ENCODE assay signal across 15 cellular contexts in the genomic region with DNA sequence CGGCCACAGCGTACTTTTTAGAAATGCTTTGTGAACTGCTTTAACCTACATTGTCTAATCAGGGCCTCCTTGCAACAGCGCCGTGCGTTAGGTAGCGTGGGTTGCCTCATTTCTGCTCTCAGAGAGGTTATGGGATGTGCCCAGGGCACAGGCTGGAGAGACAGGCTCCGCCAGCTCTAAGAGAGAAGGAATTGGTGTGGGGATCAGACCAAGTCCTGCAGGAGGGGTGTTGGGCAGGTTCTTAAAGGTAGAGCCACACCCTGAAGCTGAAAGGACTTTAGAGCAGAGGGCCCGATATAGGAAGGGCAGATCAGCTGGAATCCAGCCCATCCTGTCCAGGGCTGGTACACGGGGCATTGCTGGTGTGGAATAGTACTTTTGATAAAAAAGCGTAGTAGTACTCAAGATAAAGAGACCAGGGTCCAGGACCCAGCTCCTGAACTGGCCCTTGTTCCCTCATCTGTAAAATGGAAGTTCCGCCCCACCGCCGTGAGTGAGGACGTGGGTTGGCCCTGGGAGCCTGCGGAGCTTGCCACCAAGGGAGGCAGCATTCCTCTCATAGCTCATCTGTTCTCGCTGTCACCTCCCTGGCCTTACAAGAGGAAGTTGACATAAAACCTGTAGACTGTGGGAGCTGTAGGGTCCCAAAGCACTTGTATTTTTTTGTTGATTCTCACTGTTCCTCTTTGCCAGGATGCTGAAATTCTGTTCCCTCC. TPM values are rescaled to one million over a fixed set of nuclear protein-coding genes. Genes with fewer than 3 reads are reported as not detected.
DNase-seq lines count a peak whose midpoint lies in the region; ATAC-seq, FAIRE-seq and TF ChIP-seq lines count a peak whose summit lies in the region.
"Had no signal": no experiment of that assay in that cellular context is flagged by ENCODE, and none has a peak within 500 bp of the region (broad histone marks: within the 10 kb centered on the region; RNA-seq: fewer than 3 reads in every experiment).

No MANE protein-coding gene starts in this region.

- peak overlapping the region; percentile 56 for H4K8ac ChIP-seq in neuronal stem cell (ENCODE audit: low read depth, low read length)

- H3K14ac ChIP-seq in neuronal stem cell (ENCODE audit: low read length): no peak overlapping the region

- peak overlapping the region; percentile 38; the same call in 1 of the 2 replicates for H3K4me2 ChIP-seq in GM23338
- peak overlapping the region; percentile 19 for H3K4me2 ChIP-seq in astrocyte (ENCODE audit: low read length)
- no peak overlapping the region for H3K4me2 ChIP-seq in neuronal stem cell (ENCODE audit: insufficient read depth, low read length, poor library complexity, severe bottlenecking)
- H3K4me2 ChIP-seq: BLaER1 had no signal

- TF ChIP-seq CTCF in GM23338 (conservative IDR thresholded peaks at IDR 0.05; ENCODE audit: low read depth in 2 of 2) (no peak), astrocyte (IDR thresholded peaks at IDR 0.05; ENCODE audit: insufficient read depth, low read depth, low read length) (no peak), glutamatergic neuron (IDR thresholded peaks at IDR 0.05; ENCODE audit: partially characterized antibody, unreplicated experiment) (no peak)

- FAIRE-seq in astrocyte (lab: Jason Lieb, UNC): no peak

- peak overlapping the region; percentile 48 for H3K4ac ChIP-seq in neuronal stem cell (ENCODE audit: low read length)

- H3K9ac ChIP-seq in astrocyte (ENCODE audit: low read length) (no peak overlapping the region), neuronal stem cell (ENCODE audit: low read depth, low read length, poor library complexity) (no peak overlapping the region)
- H3K9ac ChIP-seq: BLaER1 had no signal

- DNase-seq in GM23338 (ENCODE audit: low spot score): peak; percentile 78
- DNase-seq in astrocyte (ENCODE audit: low read depth): peak; percentile 52
- DNase-seq in iPS-NIHi7 (ENCODE audit: extremely low spot score): peak; percentile 67
- DNase-seq in neuronal stem cell (ENCODE audit: low spot score): no peak
- DNase-seq in NCI-H1092 (lab: John Stamatoyannopoulos, UW): no peak
- no peak for DNase-seq in glutamatergic neuron
- DNase-seq: activated CD8-positive, alpha-beta memory T cell treated with anti-CD3 and anti-CD28 coated beads, Interleukin-2, amount 10 ng/mL, durations not matched to agents 7 days and 5 days; activated naive CD8-positive, alpha-beta T cell treated with anti-CD3 and anti-CD28 coated beads for 36 hours; dermis blood vessel endothelial cell; foreskin keratinocyte; NCI-H146; NCI-H526 treated with DMSO at 0.1 percent for 48 hours had no signal

- 0 out of 2 replicates have a peak, but pooled peaks cover 4% of the 10 kb centered on the region for H3F3A ChIP-seq in GM23338 (replicated peaks; ENCODE audit: low read depth)

- H2AFZ ChIP-seq in GM23338 (no peak overlapping the region), astrocyte (ENCODE audit: low read depth, low read length) (no peak overlapping the region), neuronal stem cell (ENCODE audit: low read length) (no peak overlapping the region)

- H3K27me3 ChIP-seq in GM23338 (ENCODE audit: insufficient read depth) (no peaks in the 10 kb centered on the region), astrocyte (ENCODE audit: insufficient read depth, low read length) (no peaks in the 10 kb centered on the region), neuronal stem cell (ENCODE audit: control insufficient read depth in 3 of 3, insufficient read depth in 3 of 3, low read depth in 1 of 3, low read length in 3 of 3) (no peaks in the 10 kb centered on the region)
- H3K27me3 ChIP-seq: BLaER1, foreskin keratinocyte had no signal

- peak overlapping the region; percentile 27 for H2AK5ac ChIP-seq in neuronal stem cell (ENCODE audit: low read depth, low read length)

- H3K4me1 Mint-ChIP-seq in GM23338 (peaks cover 19% of the 10 kb centered on the region), astrocyte (ENCODE audit: low read depth, unreplicated experiment) (peaks cover 6% of the 10 kb centered on the region), glutamatergic neuron (ENCODE audit: low read depth, unreplicated experiment) (no peaks in the 10 kb centered on the region)
- H3K4me1 Mint-ChIP-seq: activated CD8-positive, alpha-beta memory T cell treated with anti-CD3 and anti-CD28 coated beads, Interleukin-2, amount 10 ng/mL, durations not matched to agents 7 days and 5 days; activated naive CD8-positive, alpha-beta T cell treated with anti-CD3 and anti-CD28 coated beads for 36 hours had no signal

- H3K18ac ChIP-seq in neuronal stem cell (ENCODE audit: low read length): peak overlapping the region; percentile 3

- peaks cover 5% of the 10 kb centered on the region for H3K79me1 ChIP-seq in neuronal stem cell (ENCODE audit: low read depth, low read length)

- H3K36me3 Mint-ChIP-seq in GM23338 (ENCODE audit: low read depth): peaks cover 55% of the 10 kb centered on the region
- H3K36me3 Mint-ChIP-seq in astrocyte (ENCODE audit: low read depth, unreplicated experiment): peaks cover 25% of the 10 kb centered on the region
- H3K36me3 Mint-ChIP-seq in glutamatergic neuron (ENCODE audit: unreplicated experiment): peaks cover 5% of the 10 kb centered on the region

- peaks cover 16% of the 10 kb centered on the region for H3K36me3 ChIP-seq in GM23338 (ENCODE audit: insufficient read depth)
- peaks cover 2% of the 10 kb centered on the region for H3K36me3 ChIP-seq in astrocyte (ENCODE audit: insufficient read depth, low read length)
- H3K36me3 ChIP-seq in neuronal stem cell (replicated peaks in 1 of 2; ENCODE audit: control insufficient read depth in 2 of 2, insufficient read depth in 2 of 2, low read length in 2 of 2): peaks cover 17 to 62% of the 10 kb centered on the region in 2 donors

- H2BK120ac ChIP-seq in neuronal stem cell (ENCODE audit: low read depth, low read length): no peak overlapping the region

- no peaks in the 10 kb centered on the region; the same call in 1 of the 2 replicates for H3K79me2 ChIP-seq in GM23338 (replicated peaks; ENCODE audit: insufficient read depth)
- H3K79me2 ChIP-seq in astrocyte (ENCODE audit: insufficient read depth, low read length): no peaks in the 10 kb centered on the region

- peaks cover 5% of the 10 kb centered on the region for H3K4me1 ChIP-seq in GM23338 (ENCODE audit: insufficient read depth)
- H3K4me1 ChIP-seq in astrocyte (ENCODE audit: insufficient read depth, low read length): peaks cover 13% of the 10 kb centered on the region
- peaks cover 0 to 9% of the 10 kb centered on the region in 2 donors for H3K4me1 ChIP-seq in neuronal stem cell (ENCODE audit: control insufficient read depth in 2 of 2, insufficient read depth in 1 of 2, low read depth in 1 of 2, low read length in 2 of 2)
- H3K4me1 ChIP-seq: foreskin keratinocyte had no signal

- no CpG with 5 or more reads among the region's 16 CpGs for WGBS in neuronal stem cell (ENCODE audit: extremely low coverage in 2 of 2, insufficient read length in 2 of 2, insufficient replicate concordance in 1 of 2), 2 donors

- H3K23ac ChIP-seq in neuronal stem cell (ENCODE audit: low read depth, low read length, poor library complexity): no peak overlapping the region

- no peaks in the 10 kb centered on the region for H3K9me2 ChIP-seq in GM23338 (ENCODE audit: insufficient read depth)

- H4K20me1 ChIP-seq in GM23338 (replicated peaks; ENCODE audit: insufficient read depth): peaks cover 8% of the 10 kb centered on the region
- peaks cover 4% of the 10 kb centered on the region for H4K20me1 ChIP-seq in astrocyte (ENCODE audit: insufficient read depth, low read length)

- H3K27ac ChIP-seq in GM23338 (ENCODE audit: low read depth) (peak overlapping the region; percentile 72), astrocyte (ENCODE audit: low read depth, low read length) (no peak overlapping the region), neuronal stem cell (replicated peaks; ENCODE audit: low read length) (peak overlapping the region; percentile 13)
- H3K27ac ChIP-seq: BLaER1, foreskin keratinocyte had no signal

- H3K27ac Mint-ChIP-seq in GM23338 (peak overlapping the region; percentile 86), astrocyte (ENCODE audit: unreplicated experiment) (peak overlapping the region; percentile 75), glutamatergic neuron (ENCODE audit: unreplicated experiment) (no peak overlapping the region)
- H3K27ac Mint-ChIP-seq: activated CD8-positive, alpha-beta memory T cell treated with anti-CD3 and anti-CD28 coated beads, Interleukin-2, amount 10 ng/mL, durations not matched to agents 7 days and 5 days; activated naive CD8-positive, alpha-beta T cell treated with anti-CD3 and anti-CD28 coated beads for 36 hours had no signal

- no peak overlapping the region for H2BK12ac ChIP-seq in neuronal stem cell (ENCODE audit: low read length)

- H3K4me3 ChIP-seq in GM23338 (no peak overlapping the region), astrocyte (ENCODE audit: insufficient read depth, low read depth, low read length) (no peak overlapping the region), neuronal stem cell (ENCODE audit: low read length in 2 of 2) (no peak overlapping the region)
- H3K4me3 ChIP-seq: BLaER1 had no signal

- H3K9me3 ChIP-seq in astrocyte (ENCODE audit: insufficient read depth, low read depth, low read length) (no peaks in the 10 kb centered on the region), neuronal stem cell (replicated peaks in 1 of 2; ENCODE audit: control insufficient read depth in 2 of 2, insufficient read depth in 1 of 2, low read depth in 1 of 2, low read length in 2 of 2) (no peaks in the 10 kb centered on the region)
- H3K9me3 ChIP-seq: BLaER1 had no signal

- H2BK15ac ChIP-seq in neuronal stem cell (ENCODE audit: low read length): no peak overlapping the region

- peaks cover 3% of the 10 kb centered on the region for H3K27me3 Mint-ChIP-seq in GM23338 (ENCODE audit: insufficient read depth, low read depth, poor library complexity)
- H3K27me3 Mint-ChIP-seq in astrocyte (ENCODE audit: low read depth, unreplicated experiment): no peaks in the 10 kb centered on the region
- H3K27me3 Mint-ChIP-seq in glutamatergic neuron (ENCODE audit: unreplicated experiment): peaks cover 4% of the 10 kb centered on the region
- H3K27me3 Mint-ChIP-seq: activated CD8-positive, alpha-beta memory T cell treated with anti-CD3 and anti-CD28 coated beads, Interleukin-2, amount 10 ng/mL, durations not matched to agents 7 days and 5 days; activated naive CD8-positive, alpha-beta T cell treated with anti-CD3 and anti-CD28 coated beads for 36 hours had no signal

- H3K4me3 Mint-ChIP-seq in GM23338 (no peak overlapping the region; the same call in 2 of the 3 replicates), astrocyte (ENCODE audit: unreplicated experiment) (no peak overlapping the region), glutamatergic neuron (ENCODE audit: unreplicated experiment) (no peak overlapping the region)
- H3K4me3 Mint-ChIP-seq: activated CD8-positive, alpha-beta memory T cell treated with anti-CD3 and anti-CD28 coated beads, Interleukin-2, amount 10 ng/mL, durations not matched to agents 7 days and 5 days; activated naive CD8-positive, alpha-beta T cell treated with anti-CD3 and anti-CD28 coated beads for 36 hours had no signal

- ATAC-seq in GM23338: peak; percentile 86
- ATAC-seq in GM18858 (IDR thresholded peaks at IDR 0.05; ENCODE audit: unreplicated experiment): no peak
- ATAC-seq in GM18868 (IDR thresholded peaks at IDR 0.05; ENCODE audit: unreplicated experiment): no peak
- ATAC-seq: activated CD8-positive, alpha-beta memory T cell treated with anti-CD3 and anti-CD28 coated beads, Interleukin-2, amount 10 ng/mL, durations not matched to agents 7 days and 5 days; foreskin keratinocyte had no signal

- H3K9me3 Mint-ChIP-seq in GM23338 (peaks cover 3% of the 10 kb centered on the region), astrocyte (ENCODE audit: unreplicated experiment) (no peaks in the 10 kb centered on the region), glutamatergic neuron (ENCODE audit: unreplicated experiment) (peaks cover 4% of the 10 kb centered on the region)
- H3K9me3 Mint-ChIP-seq: activated naive CD8-positive, alpha-beta T cell treated with anti-CD3 and anti-CD28 coated beads for 36 hours had no signal

- H4K91ac ChIP-seq in neuronal stem cell (ENCODE audit: low read depth, low read length, poor library complexity): no peak overlapping the region

- H2BK5ac ChIP-seq in neuronal stem cell (ENCODE audit: low read length): no peak overlapping the region

RNA-seq across cellular contexts. Expression of a gene that starts 37.2 kb away (rescaled TPM):
- 12.7 TPM in 2 replicates for total RNA-seq in GM23338 (2014; rRNA removed; shearing (Covaris generic))
- polyA plus RNA-seq in GM23338 (2016; fragmentation: Nextera tagmentation; extraction: Ambion mirVana): 22.3 and 27.1 TPM in 2 replicates
- 32.3 and 34.2 TPM in 2 replicates for total RNA-seq in astrocyte
- 17.6 TPM for polyA plus RNA-seq in neuronal stem cell (2013, experiment 1 of 2)
- 17.4 TPM for polyA plus RNA-seq in neuronal stem cell (2013, experiment 2 of 2)
- total RNA-seq in glutamatergic neuron (ENCODE audit: unreplicated experiment): 26.4 TPM

RNA-seq across cellular contexts. Expression of a gene that starts 42.2 kb away (rescaled TPM):
- 126 and 164 TPM in 2 replicates for total RNA-seq in GM23338 (2014; rRNA removed; shearing (Covaris generic))
- 126 and 137 TPM in 2 replicates for polyA plus RNA-seq in GM23338 (2016; fragmentation: Nextera tagmentation; extraction: Ambion mirVana)
- total RNA-seq in astrocyte (73.6 and 74.1 TPM in 2 replicates), glutamatergic neuron (ENCODE audit: unreplicated experiment) (119 TPM)
- polyA plus RNA-seq in neuronal stem cell (2013, experiment 1 of 2): 61.0 TPM
- polyA plus RNA-seq in neuronal stem cell (2013, experiment 2 of 2): 62.9 TPM

Comparison
In these comparisons a context has a peak if more than half of its experiments do, and no peak if none do; other contexts are left out.
1. DNase-seq: peak in GM23338 (single experiment), astrocyte (single experiment) and iPS-NIHi7 (single experiment); none in neuronal stem cell (single experiment), NCI-H1092 (single experiment) and glutamatergic neuron (single experiment).